ENCODE assay signal across 1 cellular context in the genomic region with DNA sequence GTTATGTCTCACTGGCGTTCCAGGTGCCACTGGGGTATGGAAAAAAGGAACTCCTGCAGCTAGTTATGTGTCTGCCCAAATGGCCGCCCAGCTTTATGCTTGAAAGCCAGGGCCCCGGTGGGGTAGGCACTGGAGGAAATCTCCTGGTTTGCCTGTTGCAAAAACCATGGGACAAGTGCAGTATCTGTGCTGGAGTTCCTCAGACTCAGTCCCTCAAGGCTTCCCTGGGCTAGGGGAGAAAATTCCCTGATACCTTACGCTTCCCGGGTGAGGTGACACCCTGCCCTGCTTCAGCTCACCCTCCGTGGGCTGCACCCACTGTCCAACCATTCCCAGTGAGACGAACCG.
TF ChIP-seq lines count a peak whose summit lies in the region.

No MANE protein-coding gene starts in this region.

TF ChIP-seq in WTC11, 78 proteins besides CTCF, POLR2A, EP300 and RAD21:
- TF ChIP-seq, protein P1, sequence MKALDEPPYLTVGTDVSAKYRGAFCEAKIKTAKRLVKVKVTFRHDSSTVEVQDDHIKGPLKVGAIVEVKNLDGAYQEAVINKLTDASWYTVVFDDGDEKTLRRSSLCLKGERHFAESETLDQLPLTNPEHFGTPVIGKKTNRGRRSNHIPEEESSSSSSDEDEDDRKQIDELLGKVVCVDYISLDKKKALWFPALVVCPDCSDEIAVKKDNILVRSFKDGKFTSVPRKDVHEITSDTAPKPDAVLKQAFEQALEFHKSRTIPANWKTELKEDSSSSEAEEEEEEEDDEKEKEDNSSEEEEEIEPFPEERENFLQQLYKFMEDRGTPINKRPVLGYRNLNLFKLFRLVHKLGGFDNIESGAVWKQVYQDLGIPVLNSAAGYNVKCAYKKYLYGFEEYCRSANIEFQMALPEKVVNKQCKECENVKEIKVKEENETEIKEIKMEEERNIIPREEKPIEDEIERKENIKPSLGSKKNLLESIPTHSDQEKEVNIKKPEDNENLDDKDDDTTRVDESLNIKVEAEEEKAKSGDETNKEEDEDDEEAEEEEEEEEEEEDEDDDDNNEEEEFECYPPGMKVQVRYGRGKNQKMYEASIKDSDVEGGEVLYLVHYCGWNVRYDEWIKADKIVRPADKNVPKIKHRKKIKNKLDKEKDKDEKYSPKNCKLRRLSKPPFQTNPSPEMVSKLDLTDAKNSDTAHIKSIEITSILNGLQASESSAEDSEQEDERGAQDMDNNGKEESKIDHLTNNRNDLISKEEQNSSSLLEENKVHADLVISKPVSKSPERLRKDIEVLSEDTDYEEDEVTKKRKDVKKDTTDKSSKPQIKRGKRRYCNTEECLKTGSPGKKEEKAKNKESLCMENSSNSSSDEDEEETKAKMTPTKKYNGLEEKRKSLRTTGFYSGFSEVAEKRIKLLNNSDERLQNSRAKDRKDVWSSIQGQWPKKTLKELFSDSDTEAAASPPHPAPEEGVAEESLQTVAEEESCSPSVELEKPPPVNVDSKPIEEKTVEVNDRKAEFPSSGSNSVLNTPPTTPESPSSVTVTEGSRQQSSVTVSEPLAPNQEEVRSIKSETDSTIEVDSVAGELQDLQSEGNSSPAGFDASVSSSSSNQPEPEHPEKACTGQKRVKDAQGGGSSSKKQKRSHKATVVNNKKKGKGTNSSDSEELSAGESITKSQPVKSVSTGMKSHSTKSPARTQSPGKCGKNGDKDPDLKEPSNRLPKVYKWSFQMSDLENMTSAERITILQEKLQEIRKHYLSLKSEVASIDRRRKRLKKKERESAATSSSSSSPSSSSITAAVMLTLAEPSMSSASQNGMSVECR (CRISPR knock-in tag; IDR thresholded peaks at IDR 0.05; ENCODE audit: borderline replicate concordance) = no peak
- TF ChIP-seq NFE2L1 (CRISPR knock-in tag; IDR thresholded peaks at IDR 0.05) = no peak
- no peak for TF ChIP-seq USF1 (CRISPR knock-in tag; IDR thresholded peaks at IDR 0.05)
- TF ChIP-seq SOX15 (CRISPR knock-in tag; IDR thresholded peaks at IDR 0.05) = no peak
